In the genomic region with DNA sequence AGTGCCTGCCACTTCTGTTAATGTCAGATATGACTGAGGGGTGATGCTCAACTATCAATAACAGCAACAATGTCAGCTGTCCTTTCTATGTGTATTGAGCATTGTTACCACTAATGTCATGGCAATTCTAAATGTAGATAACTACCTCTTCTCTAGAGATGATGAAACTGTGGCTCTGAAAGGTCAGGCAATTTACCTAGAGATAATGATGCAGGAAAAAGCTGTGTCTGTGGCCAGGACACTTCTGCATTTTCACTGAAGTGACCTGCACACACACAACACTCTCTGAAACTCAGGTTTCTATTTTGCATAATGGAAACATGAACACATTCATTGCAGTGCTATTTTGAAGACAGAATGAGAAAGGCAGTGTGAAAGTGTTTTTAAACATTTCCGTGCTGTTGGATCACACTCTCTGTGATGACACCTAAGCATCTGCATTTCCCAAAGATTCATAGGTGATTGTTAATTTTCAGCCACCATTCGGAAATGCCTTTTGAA, we compare ENCODE assay signal across 13 cellular contexts.
DNase-seq lines count a peak whose midpoint lies in the region; ATAC-seq and TF ChIP-seq lines count a peak whose summit lies in the region.
"Had no signal": no experiment of that assay in that cellular context is flagged by ENCODE, and none has a peak within 500 bp of the region (broad histone marks: within the 10 kb centered on the region; RNA-seq: fewer than 3 reads in every experiment).

No MANE protein-coding gene starts in this region.

- no peaks in the 10 kb centered on the region for H3K79me2 ChIP-seq in neural cell (replicated peaks; ENCODE audit: insufficient read depth, low read length)

- no peak overlapping the region for H2AFZ ChIP-seq in neural cell (ENCODE audit: low read depth, low read length)
- H2AFZ ChIP-seq: GM23338 had no signal

- DNase-seq in stimulated activated CD8-positive, alpha-beta memory T cell treated with anti-CD3 and anti-CD28 coated beads, Interleukin-4, amount 100 ng/mL, for 48 hours = no peak
- no peak for DNase-seq in islet precursor cell
- DNase-seq in NCI-H2107 (lab: John Stamatoyannopoulos, UW) = no peak
- DNase-seq in coronary artery (ENCODE audit: low spot score) = no peak
- DNase-seq: Calu3; central memory CD4-positive, alpha-beta T cell; naive B cell had no signal

- H4K20me1 ChIP-seq in neural cell (ENCODE audit: insufficient read depth) = no peaks in the 10 kb centered on the region

- no peaks in the 10 kb centered on the region for H3K36me3 ChIP-seq in neural cell (ENCODE audit: insufficient read depth, low read length)

- H3K27ac ChIP-seq in neural cell (ENCODE audit: low read length) (peak overlapping the region; percentile 20), coronary artery (no peak overlapping the region)

- H3K9me2 ChIP-seq in neural cell (ENCODE audit: insufficient read depth, low read length) = no peaks in the 10 kb centered on the region

- H3F3A ChIP-seq in neural cell (ENCODE audit: insufficient read depth, low read length, poor library complexity, severe bottlenecking) = no peaks in the 10 kb centered on the region

- H3K27me3 ChIP-seq in neural cell (ENCODE audit: insufficient read depth, low read depth, low read length) = no peaks in the 10 kb centered on the region

- H3K9me3 ChIP-seq in neural cell (ENCODE audit: low read length) = no peaks in the 10 kb centered on the region

- H3K4me3 ChIP-seq in neural cell (ENCODE audit: low read length) (peak overlapping the region; percentile 37), coronary artery (no peak overlapping the region)
- H3K4me3 ChIP-seq: GM23338 had no signal

- no peak for TF ChIP-seq RAD21 in neural cell (conservative IDR thresholded peaks at IDR 0.05)

- ATAC-seq in GM19025 (IDR thresholded peaks at IDR 0.05; ENCODE audit: low read depth, unreplicated experiment) = peak; percentile 96
- ATAC-seq in GM21717 (IDR thresholded peaks at IDR 0.05; ENCODE audit: unreplicated experiment) = peak; percentile 97
- ATAC-seq in HG03108 (IDR thresholded peaks at IDR 0.05; ENCODE audit: unreplicated experiment) = peak; percentile 95
- ATAC-seq: GM23338, WTC11 had no signal

- peak overlapping the region; percentile 34 for H3K4me2 ChIP-seq in neural cell (ENCODE audit: low read length)
- H3K4me2 ChIP-seq: GM23338 had no signal

- TF ChIP-seq CTCF in neural cell (IDR thresholded peaks at IDR 0.05; ENCODE audit: poor library complexity, severe bottlenecking) (no peak), coronary artery (IDR thresholded peaks at IDR 0.05) (no peak)

- TF ChIP-seq EP300 in neural cell (conservative IDR thresholded peaks at IDR 0.05; ENCODE audit: poor library complexity, severe bottlenecking) = peak; percentile 89

- no peak overlapping the region for H3K9ac ChIP-seq in neural cell (ENCODE audit: low read length)

TF ChIP-seq in neural cell, 6 proteins besides CTCF, POLR2A, EP300 and RAD21:
- TF ChIP-seq EZH2 (IDR thresholded peaks at IDR 0.05; ENCODE audit: borderline replicate concordance, insufficient read depth, low read length, poor library complexity, severe bottlenecking) = no peak
- TF ChIP-seq POLR2AphosphoS5 (IDR thresholded peaks at IDR 0.05) = peak; percentile 67
TF ChIP-seq in neural cell: peak in this region for 1.
